12 cellular contexts compared by ENCODE assay signal in genomic region chr18:9348079-9348671, GRCh38. TPM values are rescaled to one million over a fixed set of nuclear protein-coding genes. Genes with fewer than 3 reads are reported as not detected.
DNase-seq lines count a peak whose midpoint lies in the region; ATAC-seq, FAIRE-seq and TF ChIP-seq lines count a peak whose summit lies in the region.
"Had no signal": no experiment of that assay in that cellular context is flagged by ENCODE, and none has a peak within 500 bp of the region (broad histone marks: within the 10 kb centered on the region; RNA-seq: fewer than 3 reads in every experiment).

No MANE protein-coding gene starts in this region.

- H3K27me3 ChIP-seq in GM06990 (replicated peaks; ENCODE audit: control insufficient read depth, insufficient read depth, low read length) (no peaks in the 10 kb centered on the region), K562 (ENCODE audit: control insufficient read depth in 2 of 2, insufficient read depth in 2 of 2, low read length in 2 of 2) (no peaks in the 10 kb centered on the region), pancreas (no peaks in the 10 kb centered on the region), BE2C (no peaks in the 10 kb centered on the region)

- no peak for TF ChIP-seq RAD21 in K562 (CRISPR knock-in tag; conservative IDR thresholded peaks at IDR 0.05 in 1 of 2, IDR thresholded peaks at IDR 0.05 in 1 of 2)

- in situ Hi-C loops in K562 (cut with MboI) = no loop called here

- H2AFZ ChIP-seq in K562 (ENCODE audit: low read depth, low read length) = no peak overlapping the region

- H3K9me3 ChIP-seq in K562 (replicated peaks; ENCODE audit: control insufficient read depth, insufficient read depth, low read depth, low read length) (no peaks in the 10 kb centered on the region), pancreas (no peaks in the 10 kb centered on the region), BE2C (no peaks in the 10 kb centered on the region)

- H3K4me3 ChIP-seq in GM06990 (replicated peaks; ENCODE audit: low read depth, low read length) = peak overlapping the region; percentile 11
- no peak overlapping the region for H3K4me3 ChIP-seq in K562
- no peak overlapping the region for H3K4me3 ChIP-seq in pancreas
- no peak overlapping the region for H3K4me3 ChIP-seq in BE2C (ENCODE audit: low read depth, low read length)

- H3K9ac ChIP-seq in K562 (ENCODE audit: insufficient read depth in 1 of 2, low read depth in 2 of 2, low read length in 2 of 2) = no peak overlapping the region

- H3K79me2 ChIP-seq in K562 (ENCODE audit: control insufficient read depth, insufficient read depth, low read length) = peaks cover 18% of the 10 kb centered on the region; the same call in 2 of the 3 replicates

- intact Hi-C loops in K562 (cut with micrococcal nuclease) (no loop called here), pancreas (cut with DNase I) (no loop called here)

- H3K4me1 ChIP-seq in K562 (replicated peaks in 1 of 2; ENCODE audit: control insufficient read depth in 2 of 2, insufficient read depth in 2 of 2, low read length in 2 of 2) = no peaks in the 10 kb centered on the region; a peak in 1 of 5 replicates
- H3K4me1 ChIP-seq in pancreas = peaks cover 0 to 7% (median 0%) of the 10 kb centered on the region in 3 donors
- H3K4me1 ChIP-seq in BE2C = no peaks in the 10 kb centered on the region

- ATAC-seq in K562 (peak; percentile 40), pancreas (no peak)
- ATAC-seq: left cardiac atrium had no signal

- no peaks in the 10 kb centered on the region; the same call in 1 of the 2 replicates for H3K36me3 ChIP-seq in GM06990 (ENCODE audit: control insufficient read depth, insufficient read depth, low read length)
- H3K36me3 ChIP-seq in K562 (ENCODE audit: control insufficient read depth, insufficient read depth, low read length) = peaks cover 3% of the 10 kb centered on the region; the same call in 2 of the 3 replicates
- no peaks in the 10 kb centered on the region for H3K36me3 ChIP-seq in pancreas
- H3K36me3 ChIP-seq in BE2C = no peaks in the 10 kb centered on the region

- POLR2A ChIA-PET in K562 (lab: Yijun Ruan, JAX) = interaction anchor here (1.1 kb wide), 1 partner anchor 9 kb away, joined by 6 read pairs; no protein-coding TSS in a partner anchor

- DNase-seq in GM06990 (ENCODE audit: extremely low read depth, insufficient read length) = no peak
- peak; percentile 70 for DNase-seq in HT1080 (ENCODE audit: low read depth)
- DNase-seq in K562 (ENCODE audit: extremely low read depth in 1 of 4, low spot score in 3 of 4) = no peak
- peak; percentile 42 for DNase-seq in non-pigmented ciliary epithelial cell (ENCODE audit: low read depth)
- no peak for DNase-seq in cortex of kidney (lab: John Stamatoyannopoulos, UW)
- DNase-seq in pancreas = no peak
- DNase-seq in NCI-H2227 treated with DMSO at 0.1 percent for 48 hours (lab: John Stamatoyannopoulos, UW) = no peak
- no peak for DNase-seq in BE2C
- DNase-seq: DMS79; effector CD4-positive, alpha-beta T cell; left cardiac atrium; NCI-H2081 treated with DMSO at 0.1 percent for 48 hours had no signal

- no peaks in the 10 kb centered on the region for H3K9me1 ChIP-seq in K562 (ENCODE audit: control insufficient read depth, insufficient read depth, low read length)

- no peak for TF ChIP-seq EP300 in K562 (IDR thresholded peaks at IDR 0.05; ENCODE audit: low read length)

- TF ChIP-seq CTCF in GM06990 (IDR thresholded peaks at IDR 0.05; ENCODE audit: insufficient read depth, low read length, poor library complexity, severe bottlenecking) (no peak), K562 (IDR thresholded peaks at IDR 0.05 in 2 of 3, conservative IDR thresholded peaks at IDR 0.05 in 1 of 3; ENCODE audit: insufficient read depth in 2 of 3, low read depth in 1 of 3, low read length in 3 of 3) (no peak), pancreas (IDR thresholded peaks at IDR 0.05) (no peak), BE2C (IDR thresholded peaks at IDR 0.05; ENCODE audit: low read depth, low read length) (no peak)

- no peak overlapping the region for H3K27ac ChIP-seq in K562 (ENCODE audit: extremely low read depth, low read depth, low read length)
- H3K27ac ChIP-seq in pancreas = no peak overlapping the region

- H4K20me1 ChIP-seq in K562 (replicated peaks; ENCODE audit: control insufficient read depth, insufficient read depth, low read length) = 0 out of 2 replicates have a peak, but pooled peaks cover 3% of the 10 kb centered on the region

- 28% methylated on average over 3 of the region's 3 CpGs for WGBS in K562 (ENCODE audit: insufficient coverage, low coverage, missing lambda C conversion rate)
- 57 to 58% methylated on average over 3 of the region's 3 CpGs for WGBS in pancreas, 2 donors

- no peak for TF ChIP-seq POLR2A in K562 (conservative IDR thresholded peaks at IDR 0.05)

- no peak overlapping the region for H3K4me2 ChIP-seq in K562 (ENCODE audit: insufficient read depth, low read length)

- CTCF ChIA-PET in K562 (lab: Yijun Ruan, JAX; ENCODE audit: low intra/inter-chr PET ratio) = no interaction called here

- TSS peak; percentile 22 for BruUV-seq in K562 (replicated peaks; lab: Mats Ljungman, UMichigan)

- no peak for FAIRE-seq in K562 (lab: Jason Lieb, UNC)
- no peak for FAIRE-seq in pancreas (lab: Jason Lieb, UNC)

TF ChIP-seq in K562, 482 proteins besides CTCF, POLR2A, EP300 and RAD21 (continues in another document):
- TF ChIP-seq RBFOX2 (IDR thresholded peaks at IDR 0.05; ENCODE audit: low read depth, low read length) = no peak
- no peak for TF ChIP-seq TRIM24 (IDR thresholded peaks at IDR 0.05)
- TF ChIP-seq, protein P1, sequence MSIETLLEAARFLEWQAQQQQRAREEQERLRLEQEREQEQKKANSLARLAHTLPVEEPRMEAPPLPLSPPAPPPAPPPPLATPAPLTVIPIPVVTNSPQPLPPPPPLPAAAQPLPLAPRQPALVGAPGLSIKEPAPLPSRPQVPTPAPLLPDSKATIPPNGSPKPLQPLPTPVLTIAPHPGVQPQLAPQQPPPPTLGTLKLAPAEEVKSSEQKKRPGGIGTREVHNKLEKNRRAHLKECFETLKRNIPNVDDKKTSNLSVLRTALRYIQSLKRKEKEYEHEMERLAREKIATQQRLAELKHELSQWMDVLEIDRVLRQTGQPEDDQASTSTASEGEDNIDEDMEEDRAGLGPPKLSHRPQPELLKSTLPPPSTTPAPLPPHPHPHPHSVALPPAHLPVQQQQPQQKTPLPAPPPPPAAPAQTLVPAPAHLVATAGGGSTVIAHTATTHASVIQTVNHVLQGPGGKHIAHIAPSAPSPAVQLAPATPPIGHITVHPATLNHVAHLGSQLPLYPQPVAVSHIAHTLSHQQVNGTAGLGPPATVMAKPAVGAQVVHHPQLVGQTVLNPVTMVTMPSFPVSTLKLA (conservative IDR thresholded peaks at IDR 0.05) = no peak
- no peak for TF ChIP-seq POLR3A (IDR thresholded peaks at IDR 0.05; ENCODE audit: borderline replicate concordance, extremely low read depth, insufficient read depth, insufficient read length)
- TF ChIP-seq ZNF436 (CRISPR knock-in tag; IDR thresholded peaks at IDR 0.05) = no peak
- TF ChIP-seq ZNF57 (CRISPR knock-in tag; IDR thresholded peaks at IDR 0.05) = no peak
- no peak for TF ChIP-seq ZFX (CRISPR knock-in tag; IDR thresholded peaks at IDR 0.05)
- no peak for TF ChIP-seq OTX1 (CRISPR knock-in tag; IDR thresholded peaks at IDR 0.05)
- TF ChIP-seq ZNF561 (CRISPR knock-in tag; conservative IDR thresholded peaks at IDR 0.05) = no peak
- TF ChIP-seq, protein P2, sequence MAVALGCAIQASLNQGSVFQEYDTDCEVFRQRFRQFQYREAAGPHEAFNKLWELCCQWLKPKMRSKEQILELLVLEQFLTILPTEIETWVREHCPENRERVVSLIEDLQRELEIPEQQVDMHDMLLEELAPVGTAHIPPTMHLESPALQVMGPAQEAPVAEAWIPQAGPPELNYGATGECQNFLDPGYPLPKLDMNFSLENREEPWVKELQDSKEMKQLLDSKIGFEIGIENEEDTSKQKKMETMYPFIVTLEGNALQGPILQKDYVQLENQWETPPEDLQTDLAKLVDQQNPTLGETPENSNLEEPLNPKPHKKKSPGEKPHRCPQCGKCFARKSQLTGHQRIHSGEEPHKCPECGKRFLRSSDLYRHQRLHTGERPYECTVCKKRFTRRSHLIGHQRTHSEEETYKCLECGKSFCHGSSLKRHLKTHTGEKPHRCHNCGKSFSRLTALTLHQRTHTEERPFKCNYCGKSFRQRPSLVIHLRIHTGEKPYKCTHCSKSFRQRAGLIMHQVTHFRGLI (CRISPR knock-in tag; IDR thresholded peaks at IDR 0.05) = no peak
- no peak for TF ChIP-seq BDP1 (IDR thresholded peaks at IDR 0.05; ENCODE audit: insufficient read depth, insufficient read length)
- no peak for TF ChIP-seq SMAD1 (IDR thresholded peaks at IDR 0.05; ENCODE audit: low read depth, low read length, partially characterized antibody)
- TF ChIP-seq ZNF551 (CRISPR knock-in tag; IDR thresholded peaks at IDR 0.05) = no peak
- TF ChIP-seq SP1 (CRISPR knock-in tag; IDR thresholded peaks at IDR 0.05) = no peak
- no peak for TF ChIP-seq ZNF444 (CRISPR knock-in tag; IDR thresholded peaks at IDR 0.05)

RNA-seq across cellular contexts. Expression of gene TWSG1, which starts 13.6 kb away (rescaled TPM):
- total RNA-seq in HT1080 (2014; rRNA removed; shearing (Covaris generic)) = 30.6 and 30.7 TPM in 2 replicates
- 39.0 and 44.1 TPM in 2 replicates for polyA plus RNA-seq in HT1080 (2015; cell fraction: cytosol; rRNA removed)
- 15.1 and 17.0 TPM in 2 replicates for polyA plus RNA-seq in HT1080 (2015; cell fraction: nucleus; rRNA removed)
- 26.0 and 36.6 TPM in 2 replicates for total RNA-seq in K562 (2011; cell fraction: chromatin; rRNA removed; ENCODE audit: low replicate concordance)
- total RNA-seq in K562 (2011; cell fraction: nucleolus; rRNA removed) = 21.5 and 28.8 TPM in 2 replicates
- 34.2 and 50.5 TPM in 2 replicates for total RNA-seq in K562 (2011; cell fraction: nucleoplasm; rRNA removed)
- total RNA-seq in K562 (2014; rRNA removed) (17.9 and 22.5 TPM in 2 replicates), K562 (2014; rRNA removed; fragmentation: Illumina TruSeq; extraction: Trizol) (30.5 and 33.3 TPM in 2 replicates), K562 (2015; rRNA removed; fragmentation: Illumina TruSeq; extraction: Trizol) (27.0 and 31.4 TPM in 2 replicates), K562 (2021) (26.2 and 29.1 TPM in 2 replicates), pancreas (10 to 100 TPM in 2 of 6 donors, 1 to 10 TPM in 4; 4.1 to 13.7 (median 6.1) TPM)
- polyA plus RNA-seq in K562 (2011; rRNA removed) (37.2 and 43.3 TPM in 2 replicates), K562 (2014; fragmentation: Illumina TruSeq; extraction: Trizol) (21.3 and 25.1 TPM in 2 replicates), K562 (2014; fragmentation: Nextera tagmentation; extraction: Ambion mirVana) (10 to 100 TPM; 10.4 to 11.3 TPM), K562 (2014; rRNA removed) (16.6 TPM in 2 replicates), pancreas (1 to 10 TPM; 2.5 to 7.0 TPM)
- polyA plus RNA-seq in K562 (2011; cell fraction: cytosol; rRNA removed) = 20.1 and 40.3 TPM in 2 replicates
- 11.0 and 18.5 TPM in 2 replicates for polyA plus RNA-seq in K562 (2011; cell fraction: nucleus; rRNA removed)
- 34.6 and 37.6 TPM in 2 replicates for polyA plus RNA-seq in K562 (2012)
- 78.2 and 99.4 TPM in 2 replicates for polyA minus RNA-seq in K562 (2011; rRNA and poly(A)+ RNA removed)
- polyA minus RNA-seq in K562 (2011; cell fraction: cytosol; rRNA and poly(A)+ RNA removed) = 30.4 and 37.3 TPM in 2 replicates
- polyA minus RNA-seq in K562 (2011; cell fraction: nucleus; rRNA and poly(A)+ RNA removed) = 6.6 and 15.6 TPM in 2 replicates
- polyA plus RNA-seq in BE2C (2012; ENCODE audit: insufficient read depth, insufficient read length, low read depth) = 2.9 TPM

Comparison
In these comparisons a context has a peak if more than half of its experiments do, and no peak if none do; other contexts are left out.
1. DNase-seq: peak in HT1080 (single experiment) and non-pigmented ciliary epithelial cell (single experiment); none in GM06990 (single experiment), K562 (0 of 4), cortex of kidney (single experiment), pancreas (0 of 6), NCI-H2227 treated with DMSO at 0.1 percent for 48 hours (single experiment) and BE2C (single experiment).